ENCODE assay signal across 17 cellular contexts in genomic region chr9:129379181-129379836, GRCh38.
"Had no signal": no experiment of that assay in that cellular context is flagged by ENCODE, and none has a peak within 500 bp of the region (broad histone marks: within the 10 kb centered on the region; RNA-seq: fewer than 3 reads in every experiment).

No MANE protein-coding gene starts in this region.

- H3K9me3 Mint-ChIP-seq: activated CD4-positive, alpha-beta memory T cell treated with anti-CD3 and anti-CD28 coated beads, Interleukin-2, amount 10 ng/mL, durations not matched to agents 7 days and 5 days; activated naive CD8-positive, alpha-beta T cell treated with anti-CD3 and anti-CD28 coated beads, Interleukin-2, amount 10 ng/mL, durations not matched to agents 7 days and 5 days; activated T-cell treated with anti-CD3 and anti-CD28 coated beads, Interleukin-2, amount 50 U/mL, for 4 hours; natural killer cell treated with Interleukin-12 subunit alpha and Interleukin-12 subunit beta and Interleukin-15 and Interleukin-18, amount 100 ng/mL, for 72 hours had no signal

- H3K36me3 ChIP-seq: ascending aorta, left ventricle myocardium inferior, transverse colon had no signal

- H3K36me3 Mint-ChIP-seq: activated naive CD8-positive, alpha-beta T cell treated with anti-CD3 and anti-CD28 coated beads, Interleukin-2, amount 10 ng/mL, durations not matched to agents 7 days and 5 days; natural killer cell treated with Interleukin-12 subunit alpha and Interleukin-12 subunit beta and Interleukin-15 and Interleukin-18, amount 100 ng/mL, for 72 hours had no signal

- ATAC-seq: activated T-cell treated with anti-CD3 and anti-CD28 coated beads, Interleukin-2, amount 50 U/mL, for 4 hours; natural killer cell treated with Interleukin-12 subunit alpha and Interleukin-12 subunit beta and Interleukin-15 and Interleukin-18, amount 100 ng/mL, for 72 hours; psoas muscle; sciatic nerve; SK-N-SH treated with all-trans-retinoic acid at 6 μM for 48 hours; stimulated activated naive CD8-positive, alpha-beta T cell treated with anti-CD3 and anti-CD28 coated beads, Interleukin-15, Interleukin-2, amounts not matched to agents 100 U/mL and 50 U/mL, for 24 hours had no signal

- H3K27ac ChIP-seq: ascending aorta, left ventricle myocardium inferior, psoas muscle, transverse colon, VCaP had no signal

- H3K4me3 ChIP-seq: ascending aorta, left ventricle myocardium inferior, psoas muscle, transverse colon had no signal

- H3K9me3 ChIP-seq: ascending aorta, left ventricle myocardium inferior, psoas muscle, transverse colon had no signal

- H3K27me3 ChIP-seq: ascending aorta, transverse colon had no signal

- H3K4me3 Mint-ChIP-seq: activated CD4-positive, alpha-beta memory T cell treated with anti-CD3 and anti-CD28 coated beads, Interleukin-2, amount 10 ng/mL, durations not matched to agents 7 days and 5 days; activated naive CD8-positive, alpha-beta T cell treated with anti-CD3 and anti-CD28 coated beads, Interleukin-2, amount 10 ng/mL, durations not matched to agents 7 days and 5 days; activated T-cell treated with anti-CD3 and anti-CD28 coated beads, Interleukin-2, amount 50 U/mL, for 4 hours; natural killer cell treated with Interleukin-12 subunit alpha and Interleukin-12 subunit beta and Interleukin-15 and Interleukin-18, amount 100 ng/mL, for 72 hours had no signal

- H3K27ac Mint-ChIP-seq: activated CD4-positive, alpha-beta memory T cell treated with anti-CD3 and anti-CD28 coated beads, Interleukin-2, amount 10 ng/mL, durations not matched to agents 7 days and 5 days; activated naive CD8-positive, alpha-beta T cell treated with anti-CD3 and anti-CD28 coated beads, Interleukin-2, amount 10 ng/mL, durations not matched to agents 7 days and 5 days; natural killer cell treated with Interleukin-12 subunit alpha and Interleukin-12 subunit beta and Interleukin-15 and Interleukin-18, amount 100 ng/mL, for 72 hours had no signal

- DNase-seq: activated CD4-positive, alpha-beta memory T cell treated with anti-CD3 and anti-CD28 coated beads, Interleukin-2, amount 10 ng/mL, durations not matched to agents 7 days and 5 days; activated gamma-delta T cell treated with Interleukin-2 at 50 U/mL for 16 hours; activated naive CD8-positive, alpha-beta T cell treated with anti-CD3 and anti-CD28 coated beads, Interleukin-2, amount 10 ng/mL, durations not matched to agents 7 days and 5 days; activated T-cell treated with anti-CD3 and anti-CD28 coated beads, Interleukin-2, amount 50 U/mL, for 4 hours; effector CD4-positive, alpha-beta T cell; foreskin fibroblast; hypothalamus; left ventricle myocardium inferior; psoas muscle; stimulated activated naive CD8-positive, alpha-beta T cell treated with anti-CD3 and anti-CD28 coated beads, Interleukin-15, Interleukin-2, amounts not matched to agents 100 U/mL and 50 U/mL, for 24 hours; T-helper 1 cell; transverse colon had no signal
